Comparison of ENCODE assay signal across 26 cellular contexts in genomic region chr22:23877566-23877965, GRCh38. TPM values are rescaled to one million over a fixed set of nuclear protein-coding genes. Genes with fewer than 3 reads are reported as not detected.
DNase-seq lines count a peak whose midpoint lies in the region; ATAC-seq, FAIRE-seq and TF ChIP-seq lines count a peak whose summit lies in the region.
"Had no signal": no experiment of that assay in that cellular context is flagged by ENCODE, and none has a peak within 500 bp of the region (broad histone marks: within the 10 kb centered on the region; RNA-seq: fewer than 3 reads in every experiment).

No MANE protein-coding gene starts in this region.

- TF ChIP-seq CTCF in bronchial epithelial cell (IDR thresholded peaks at IDR 0.05; ENCODE audit: insufficient read depth, low read length, severe bottlenecking) (no peak), neural progenitor cell (IDR thresholded peaks at IDR 0.05) (no peak)

- no peak overlapping the region for H3K9ac ChIP-seq in neural progenitor cell
- H3K9ac ChIP-seq: BLaER1 treated with 17β-estradiol and CSF1 and Interleukin-3, amounts not matched to agents 10 nM and 100 nM; GM23248 had no signal

- no peaks in the 10 kb centered on the region for H3K79me2 ChIP-seq in neural progenitor cell (ENCODE audit: low read depth)

- no peaks in the 10 kb centered on the region for H3K27me3 ChIP-seq in bronchial epithelial cell (ENCODE audit: control insufficient read depth, insufficient read depth, low read length)
- no peaks in the 10 kb centered on the region for H3K27me3 ChIP-seq in neural progenitor cell
- H3K27me3 ChIP-seq: BE2C; BLaER1 treated with 17β-estradiol and CSF1 and Interleukin-3, amounts not matched to agents 10 nM and 100 nM had no signal

- no peaks in the 10 kb centered on the region for H3K9me3 Mint-ChIP-seq in neural progenitor cell
- H3K9me3 Mint-ChIP-seq: CD14-positive monocyte; CD4-positive, alpha-beta T cell; CD8-positive, alpha-beta memory T cell had no signal

- FAIRE-seq in bronchial epithelial cell (lab: Jason Lieb, UNC): peak; percentile 28
- FAIRE-seq: A549, D721Med, GM12878, GM19239, H1 had no signal

- no peaks in the 10 kb centered on the region for H4K20me1 ChIP-seq in neural progenitor cell (ENCODE audit: low read depth)
- H4K20me1 ChIP-seq: BLaER1 treated with 17β-estradiol and CSF1 and Interleukin-3, amounts not matched to agents 10 nM and 100 nM had no signal

- H3K4me2 ChIP-seq in neural progenitor cell: no peak overlapping the region
- H3K4me2 ChIP-seq: A549; BLaER1 treated with 17β-estradiol and CSF1 and Interleukin-3, amounts not matched to agents 10 nM and 100 nM had no signal

- H3K4me3 Mint-ChIP-seq in neural progenitor cell (no peak overlapping the region), T-helper 17 cell (no peak overlapping the region)
- H3K4me3 Mint-ChIP-seq: CD14-positive monocyte; CD4-positive, alpha-beta T cell; CD8-positive, alpha-beta memory T cell had no signal

- peaks cover 36% of the 10 kb centered on the region for H3K36me3 Mint-ChIP-seq in neural progenitor cell
- H3K36me3 Mint-ChIP-seq in T-helper 17 cell (ENCODE audit: low read depth): peaks cover 13% of the 10 kb centered on the region
- H3K36me3 Mint-ChIP-seq: CD14-positive monocyte had no signal

- H2AFZ ChIP-seq in neural progenitor cell (replicated peaks): no peak overlapping the region
- H2AFZ ChIP-seq: GM23248 had no signal

- H3K4me1 Mint-ChIP-seq in neural progenitor cell (peaks cover 4% of the 10 kb centered on the region), T-helper 17 cell (peaks cover 7% of the 10 kb centered on the region)
- H3K4me1 Mint-ChIP-seq: CD14-positive monocyte; CD8-positive, alpha-beta memory T cell had no signal

- peak overlapping the region; percentile 78 for H3K27ac Mint-ChIP-seq in neural progenitor cell
- H3K27ac Mint-ChIP-seq in T-helper 17 cell: no peak overlapping the region
- H3K27ac Mint-ChIP-seq: CD14-positive monocyte; CD4-positive, alpha-beta T cell had no signal

- peaks cover 3% of the 10 kb centered on the region for H3K36me3 ChIP-seq in bronchial epithelial cell (ENCODE audit: control insufficient read depth, insufficient read depth, low read length)
- H3K36me3 ChIP-seq in neural progenitor cell: no peaks in the 10 kb centered on the region

- no peaks in the 10 kb centered on the region for H3F3A ChIP-seq in neural progenitor cell (ENCODE audit: low read depth)

- no peaks in the 10 kb centered on the region for H3K4me1 ChIP-seq in neural progenitor cell
- H3K4me1 ChIP-seq: A549, BE2C had no signal

- H3K27ac ChIP-seq in neural progenitor cell (no peak overlapping the region), temporal lobe (ENCODE audit: low read depth, low read length) (peak overlapping the region; percentile 59)
- H3K27ac ChIP-seq: A549; BLaER1 treated with 17β-estradiol and CSF1 and Interleukin-3, amounts not matched to agents 10 nM and 100 nM; GM23248 had no signal

- H3K4me3 ChIP-seq in bronchial epithelial cell (ENCODE audit: low read depth, low read length) (no peak overlapping the region), neural progenitor cell (no peak overlapping the region)
- H3K4me3 ChIP-seq: A549; BLaER1 treated with 17β-estradiol and CSF1 and Interleukin-3, amounts not matched to agents 10 nM and 100 nM; GM12878; GM23248 had no signal

- H3K9me3 ChIP-seq in neural progenitor cell (ENCODE audit: low read depth) (no peaks in the 10 kb centered on the region), T-helper 17 cell (ENCODE audit: control insufficient read depth, low read length, poor library complexity, severe bottlenecking) (no peaks in the 10 kb centered on the region)
- H3K9me3 ChIP-seq: A549, BE2C had no signal

- H3K27me3 Mint-ChIP-seq in neural progenitor cell (ENCODE audit: insufficient read depth, low read depth) (peaks cover 4% of the 10 kb centered on the region), T-helper 17 cell (no peaks in the 10 kb centered on the region)
- H3K27me3 Mint-ChIP-seq: CD4-positive, alpha-beta T cell; CD8-positive, alpha-beta memory T cell had no signal

- peak; percentile 5 for ATAC-seq in left ventricle myocardium superior
- ATAC-seq in left cardiac atrium: no peak
- no peak for ATAC-seq in T-helper 17 cell
- ATAC-seq: A549, GM12878 had no signal

- DNase-seq in left ventricle myocardium superior (no peak), left cardiac atrium (no peak), bronchial epithelial cell (ENCODE audit: low read depth) (no peak), neural progenitor cell (ENCODE audit: low spot score) (no peak), T-helper 17 cell (no peak)
- no peak for DNase-seq in stimulated activated CD4-positive, alpha-beta T cell treated with anti-CD3 and anti-CD28 coated beads, Interleukin-4, amount 100 ng/mL, for 4 hours
- DNase-seq: 8988T; ACHN; AML-193; BE2C; CD4-positive, alpha-beta T cell; CD8-positive, alpha-beta memory T cell; DMS 273 treated with DMSO at 0.1 percent for 48 hours; DMS79; EL; GDM1; GM23248; HCEC 1CT had no signal

- intact Hi-C loops in left ventricle myocardium superior (cut with micrococcal nuclease) (no loop called here), left cardiac atrium (cut with DNase I) (loop anchor here in 1 of 2 donors (10.0 kb wide), 1 partner anchor 57 kb away; no protein-coding TSS in a partner anchor)

RNA-seq across cellular contexts. Expression of gene MIF, which starts 16.6 kb away (rescaled TPM):
- total RNA-seq in left ventricle myocardium superior (270 TPM), left cardiac atrium (100 to 1,000 TPM; 292 to 347 TPM), bronchial epithelial cell (252 and 448 TPM in 2 replicates), neural progenitor cell (ENCODE audit: low replicate concordance) (132 and 552 TPM in 2 replicates), temporal lobe (77.7 TPM), T-helper 17 cell (100 to 1,000 TPM; 219 to 223 TPM)

RNA-seq across cellular contexts. Expression of gene SLC2A11, which starts 19.9 kb away (rescaled TPM):
- 25.3 TPM for total RNA-seq in left ventricle myocardium superior
- 10 to 100 TPM; 15.0 TPM for total RNA-seq in left cardiac atrium
- total RNA-seq in bronchial epithelial cell: 6.8 and 8.2 TPM in 2 replicates
- 3.8 and 12.1 TPM in 2 replicates for total RNA-seq in neural progenitor cell (ENCODE audit: low replicate concordance)
- total RNA-seq in temporal lobe: 7.6 TPM
- total RNA-seq in T-helper 17 cell: 10 to 100 TPM in 1 of 2 donors, 1 to 10 TPM in 1; 9.8 to 11.9 TPM

RNA-seq across cellular contexts. Expression of gene DERL3, which starts 38.8 kb away (rescaled TPM):
- total RNA-seq in left ventricle myocardium superior (2.1 TPM), left cardiac atrium (1 to 10 TPM; 5.8 to 6.5 TPM), bronchial epithelial cell (0.26 TPM in 2 replicates), neural progenitor cell (ENCODE audit: low replicate concordance) (1.1 and 7.7 TPM in 2 replicates), temporal lobe (0.49 TPM), T-helper 17 cell (1 to 10 TPM; 2.7 to 3.6 TPM)
